Comparison of ENCODE assay signal across 14 cellular contexts in genomic region chr5:96838483-96839395, GRCh38. TPM values are rescaled to one million over a fixed set of nuclear protein-coding genes. Genes with fewer than 3 reads are reported as not detected.
A peak's percentile ranks its signal among the peaks of the same experiment; 100 is the strongest.
DNase-seq lines count a peak whose midpoint lies in the region; ATAC-seq, FAIRE-seq and TF ChIP-seq lines count a peak whose summit lies in the region.
"Had no signal": no experiment of that assay in that cellular context is flagged by ENCODE, and none has a peak within 500 bp of the region (broad histone marks: within the 10 kb centered on the region; RNA-seq: fewer than 3 reads in every experiment).

No MANE protein-coding gene starts in this region.

- H4K91ac ChIP-seq in IMR-90 (ENCODE audit: insufficient read depth, low read depth, low read length), result no peak overlapping the region
- H4K91ac ChIP-seq in trophoblast cell (ENCODE audit: low read depth, low read length), result no peak overlapping the region

- FAIRE-seq in GM12878 (lab: Jason Lieb, UNC) (no peak), keratinocyte (lab: Jason Lieb, UNC) (peak; percentile 32)

- no peak overlapping the region for H2AK9ac ChIP-seq in IMR-90 (replicated peaks; ENCODE audit: low read depth, low read length, poor library complexity)

- H3K27ac ChIP-seq in IMR-90 (ENCODE audit: insufficient read depth, low read length) (no peak overlapping the region), GM12878 (ENCODE audit: control insufficient read depth, insufficient read depth) (no peak overlapping the region), keratinocyte (ENCODE audit: control insufficient read depth, insufficient read depth, low read length) (no peak overlapping the region), trophoblast cell (ENCODE audit: low read depth, low read length) (no peak overlapping the region), testis (no peak overlapping the region)
- H3K27ac ChIP-seq: SK-N-MC had no signal

- no peaks in the 10 kb centered on the region for H3K4me1 ChIP-seq in IMR-90 (ENCODE audit: control insufficient read depth, insufficient read depth, low read length)
- H3K4me1 ChIP-seq in GM12878 (ENCODE audit: control insufficient read depth, insufficient read depth, low read length), result peaks cover 5% of the 10 kb centered on the region; the same call in 1 of the 2 replicates
- peaks cover 19% of the 10 kb centered on the region for H3K4me1 ChIP-seq in keratinocyte (ENCODE audit: control insufficient read depth, extremely low read depth, insufficient read depth, low read length)
- peaks cover 4 to 5% of the 10 kb centered on the region in 2 experiments for H3K4me1 ChIP-seq in trophoblast cell (ENCODE audit: control insufficient read depth in 1 of 2, insufficient read depth in 2 of 2, low read length in 2 of 2)
- no peaks in the 10 kb centered on the region for H3K4me1 ChIP-seq in testis

- H3K9ac ChIP-seq in IMR-90 (ENCODE audit: low read depth, low read length) (no peak overlapping the region), GM12878 (ENCODE audit: control insufficient read depth, insufficient read depth, low read length) (no peak overlapping the region), keratinocyte (ENCODE audit: control insufficient read depth, extremely low read depth, insufficient read depth, low read length) (no peak overlapping the region), trophoblast cell (ENCODE audit: low read length) (no peak overlapping the region)

- H4K8ac ChIP-seq in IMR-90 (ENCODE audit: low read depth in 2 of 2, low read length in 2 of 2), result no peak overlapping the region
- H4K8ac ChIP-seq in trophoblast cell (ENCODE audit: low read depth, low read length), result no peak overlapping the region

- H2AFZ ChIP-seq in IMR-90 (replicated peaks; ENCODE audit: low read length, poor library complexity) (no peak overlapping the region), GM12878 (ENCODE audit: control insufficient read depth, low read depth, low read length) (no peak overlapping the region; the same call in 1 of the 2 replicates), keratinocyte (ENCODE audit: control insufficient read depth, low read length) (peak overlapping the region; percentile 66), trophoblast cell (ENCODE audit: insufficient read depth, low read length, poor library complexity) (no peak overlapping the region)

- CTCF ChIA-PET in IMR-90 (lab: Yijun Ruan, JAX) (no interaction called here), GM12878 (lab: Yijun Ruan, JAX) (interaction anchor here (1.0 to 2.5 kb wide), 5 partner anchors 15 to 324 kb away, joined by 3 to 11 read pairs (median 4); no protein-coding TSS in a partner anchor)

- H3K27me3 ChIP-seq in IMR-90 (ENCODE audit: control insufficient read depth, insufficient read depth, low read length) (no peaks in the 10 kb centered on the region; the same call in 1 of the 2 replicates), GM12878 (replicated peaks in 1 of 2; ENCODE audit: control insufficient read depth in 2 of 2, insufficient read depth in 2 of 2, low read length in 1 of 2) (no peaks in the 10 kb centered on the region), keratinocyte (ENCODE audit: control insufficient read depth, extremely low read depth, insufficient read depth, low read length) (no peaks in the 10 kb centered on the region), trophoblast cell (ENCODE audit: insufficient read depth, low read length) (no peaks in the 10 kb centered on the region), testis (no peaks in the 10 kb centered on the region)

- dilution Hi-C loops in IMR-90 (cut with HindIII; ENCODE audit: low sequenced_read_pairs, unreplicated experiment) (no loop called here), keratinocyte (cut with MboI; ENCODE audit: extremely low pct_ligation_motif_present, low sequenced_read_pairs) (no loop called here)

- no peak overlapping the region for H4K5ac ChIP-seq in IMR-90 (ENCODE audit: low read depth, low read length)

- H4K12ac ChIP-seq in trophoblast cell (ENCODE audit: low read depth, low read length), result no peak overlapping the region

- H3K79me1 ChIP-seq in IMR-90 (ENCODE audit: low read depth in 1 of 2, low read length in 2 of 2), result no peaks in the 10 kb centered on the region
- H3K79me1 ChIP-seq in trophoblast cell (ENCODE audit: low read length), result no peaks in the 10 kb centered on the region

- H3K18ac ChIP-seq in IMR-90 (ENCODE audit: low read depth, low read length), result no peak overlapping the region
- no peak overlapping the region for H3K18ac ChIP-seq in trophoblast cell (ENCODE audit: low read length)

- RAD21 ChIA-PET in GM12878 (lab: Charles Lee; ENCODE audit: unreplicated experiment), result interaction anchor here (0.7 to 1.8 kb wide), 11 partner anchors 25 to 695 kb away, joined by 3 to 7 read pairs (median 3); partner anchors contain the start of genes ERAP1 and LNPEP

- no peaks in the 10 kb centered on the region for H3K9me3 ChIP-seq in IMR-90 (ENCODE audit: control insufficient read depth, insufficient read depth, low read length)
- H3K9me3 ChIP-seq in GM12878 (replicated peaks; ENCODE audit: control insufficient read depth, insufficient read depth, low read length), result no peaks in the 10 kb centered on the region; the same call in 2 of the 3 replicates
- H3K9me3 ChIP-seq in keratinocyte (ENCODE audit: control insufficient read depth, low read depth, low read length), result no peaks in the 10 kb centered on the region
- no peaks in the 10 kb centered on the region for H3K9me3 ChIP-seq in trophoblast cell (ENCODE audit: insufficient read depth, low read depth, low read length)
- no peaks in the 10 kb centered on the region for H3K9me3 ChIP-seq in testis

- TF ChIP-seq EP300 in GM12878 (IDR thresholded peaks at IDR 0.05; ENCODE audit: borderline replicate concordance in 1 of 2, control insufficient read depth in 1 of 2, low read depth in 2 of 2, low read length in 2 of 2), result no peak

- no peak overlapping the region for H2BK15ac ChIP-seq in IMR-90 (ENCODE audit: low read depth, low read length)

- intact Hi-C loops in IMR-90 (cut with micrococcal nuclease) (no loop called here), GM12878 (cut with micrococcal nuclease; ENCODE audit: unreplicated experiment) (no loop called here), testis (cut with DNase I; ENCODE audit: low total_unique reads) (no loop called here)

- H3K9me1 ChIP-seq in IMR-90 (ENCODE audit: insufficient read depth, low read length) (no peaks in the 10 kb centered on the region), keratinocyte (ENCODE audit: control insufficient read depth, extremely low read depth, insufficient read depth, low read length) (no peaks in the 10 kb centered on the region)

- H3K4me2 ChIP-seq in IMR-90 (ENCODE audit: low read depth, low read length), result no peak overlapping the region
- no peak overlapping the region for H3K4me2 ChIP-seq in GM12878 (ENCODE audit: control insufficient read depth, insufficient read depth)
- no peak overlapping the region for H3K4me2 ChIP-seq in keratinocyte (ENCODE audit: control insufficient read depth, extremely low read depth, insufficient read depth, low read depth, low read length)
- H3K4me2 ChIP-seq in trophoblast cell (ENCODE audit: low read length), result no peak overlapping the region

- in situ Hi-C loops in IMR-90 (cut with MboI; ENCODE audit: low sequenced_read_pairs), result no loop called here
- in situ Hi-C loops in GM12878 (cut with MboI), result no loop called here

- H2BK5ac ChIP-seq in IMR-90 (ENCODE audit: low read depth, low read length, poor library complexity, severe bottlenecking), result no peak overlapping the region
- H2BK5ac ChIP-seq in trophoblast cell (ENCODE audit: low read depth, low read length, poor library complexity), result no peak overlapping the region

- no peak overlapping the region for H2AK5ac ChIP-seq in IMR-90 (ENCODE audit: low read depth, low read length)
- H2AK5ac ChIP-seq in trophoblast cell (ENCODE audit: low read length), result no peak overlapping the region

- no peak overlapping the region for H2BK12ac ChIP-seq in trophoblast cell (ENCODE audit: low read length)

- H4K20me1 ChIP-seq in IMR-90 (ENCODE audit: insufficient read depth, low read length) (no peaks in the 10 kb centered on the region), GM12878 (ENCODE audit: control insufficient read depth, insufficient read depth) (no peaks in the 10 kb centered on the region), keratinocyte (ENCODE audit: control insufficient read depth, extremely low read depth, insufficient read depth, low read length) (no peaks in the 10 kb centered on the region)

- no peak overlapping the region for H3K4ac ChIP-seq in IMR-90 (ENCODE audit: low read depth, low read length)
- no peak overlapping the region for H3K4ac ChIP-seq in trophoblast cell (ENCODE audit: low read depth, low read length)

- H2BK20ac ChIP-seq in IMR-90 (ENCODE audit: low read depth, low read length), result no peak overlapping the region

- H2BK120ac ChIP-seq in IMR-90 (ENCODE audit: low read depth, low read length), result no peak overlapping the region
- no peak overlapping the region for H2BK120ac ChIP-seq in trophoblast cell (ENCODE audit: insufficient read depth, low read length, poor library complexity)

- no peak for TF ChIP-seq POLR2A in IMR-90 (IDR thresholded peaks at IDR 0.05; ENCODE audit: low read depth, low read length)
- no peak for TF ChIP-seq POLR2A in GM12878 (IDR thresholded peaks at IDR 0.05; ENCODE audit: low read depth, low read length)
- TF ChIP-seq POLR2A in testis (IDR thresholded peaks at IDR 0.05), result no peak

- no CpG with 5 or more reads among the region's 3 CpGs for WGBS in IMR-90 (ENCODE audit: extremely low coverage in 2 of 2, insufficient read length in 1 of 2), 2 experiments
- 61% methylated on average over 3 of the region's 3 CpGs for WGBS in GM12878 (ENCODE audit: insufficient coverage, insufficient replicate concordance, low lambda C conversion rate, missing lambda C conversion rate)
- WGBS in trophoblast cell (ENCODE audit: extremely low coverage, insufficient coverage, insufficient read length), result no CpG with 5 or more reads among the region's 3 CpGs
- 80 to 84% methylated on average over 3 of the region's 3 CpGs for WGBS in testis, 2 donors

- no peak overlapping the region for H3K56ac ChIP-seq in IMR-90 (ENCODE audit: extremely low read depth, insufficient read depth, low read length)

- ATAC-seq in IMR-90 (ENCODE audit: low read depth) (no peak), GM12878 (peak; percentile 37; the same call in 2 of the 3 replicates)
- ATAC-seq: HCT116, Right ventricle myocardium inferior had no signal

- H3K79me2 ChIP-seq in GM12878 (ENCODE audit: control insufficient read depth, insufficient read depth, low read length) (no peaks in the 10 kb centered on the region), keratinocyte (ENCODE audit: control insufficient read depth, insufficient read depth, low read length) (no peaks in the 10 kb centered on the region), trophoblast cell (ENCODE audit: control insufficient read depth, insufficient read depth, low read length, poor library complexity) (no peaks in the 10 kb centered on the region)

- H3K36me3 ChIP-seq in IMR-90 (ENCODE audit: control insufficient read depth, insufficient read depth, low read length) (no peaks in the 10 kb centered on the region), GM12878 (ENCODE audit: control insufficient read depth in 2 of 2, insufficient read depth in 2 of 2, low read length in 1 of 2) (no peaks in the 10 kb centered on the region), keratinocyte (ENCODE audit: control insufficient read depth in 2 of 2, extremely low read depth in 1 of 2, insufficient read depth in 2 of 2, low read length in 2 of 2) (no peaks in the 10 kb centered on the region), trophoblast cell (ENCODE audit: control insufficient read depth in 1 of 2, insufficient read depth in 2 of 2, low read length in 2 of 2) (no peaks in the 10 kb centered on the region), testis (ENCODE audit: low read depth, missing control alignments) (no peaks in the 10 kb centered on the region)

- TF ChIP-seq RAD21 in IMR-90 (IDR thresholded peaks at IDR 0.05; ENCODE audit: low read length) (no peak), GM12878 (IDR thresholded peaks at IDR 0.05; ENCODE audit: insufficient read depth, low read depth, low read length) (no peak)

- H3K23ac ChIP-seq in IMR-90 (ENCODE audit: low read depth, low read length), result no peak overlapping the region; the same call in 1 of the 2 replicates
- H3K23ac ChIP-seq in trophoblast cell (ENCODE audit: low read length), result no peak overlapping the region

- POLR2A ChIA-PET in IMR-90 (lab: Charles Lee; ENCODE audit: unreplicated experiment), result no interaction called here
- POLR2A ChIA-PET in GM12878 (lab: Charles Lee), result interaction anchor here (0.6 to 1.8 kb wide), 6 partner anchors 13 to 155 kb away, joined by 3 to 13 read pairs (median 4); partner anchors contain the start of gene ERAP1

- DNase-seq in IMR-90 (no peak), GM12878 (ENCODE audit: low read depth, low spot score) (no peak), keratinocyte (ENCODE audit: low read depth, low spot score) (no peak), trophoblast cell (peak; percentile 35 to 64), testis (no peak), medulla oblongata (ENCODE audit: extremely low spot score) (no peak), NCI-H1417 (lab: John Stamatoyannopoulos, UW) (no peak)
- DNase-seq in activated naive CD4-positive, alpha-beta T cell treated with Interleukin-2 at 50 U/mL for 16 hours, result no peak
- DNase-seq: NCI-H1048, NCI-H2107, NCI-H446 had no signal

- H3K4me3 ChIP-seq in IMR-90 (ENCODE audit: insufficient read depth, low read depth, low read length) (no peak overlapping the region), GM12878 (no peak overlapping the region), keratinocyte (ENCODE audit: control insufficient read depth in 2 of 3, extremely low read depth in 1 of 3, insufficient read depth in 2 of 3, low read depth in 1 of 3, low read length in 3 of 3) (no peak overlapping the region), trophoblast cell (ENCODE audit: low read depth, low read length) (no peak overlapping the region), testis (no peak overlapping the region)
- H3K4me3 ChIP-seq: SK-N-MC had no signal

- H3K14ac ChIP-seq in IMR-90 (replicated peaks; ENCODE audit: low read depth, low read length), result 0 out of 2 replicates have a peak overlapping the region, but pooled peaks have one; percentile 15
- no peak overlapping the region for H3K14ac ChIP-seq in trophoblast cell (ENCODE audit: low read length)

- SMC1A ChIA-PET in GM12878 (lab: Charles Lee; ENCODE audit: uncharacterized antibody, unreplicated experiment), result interaction anchor here (0.8 to 2.5 kb wide), 23 partner anchors 9 to 326 kb away, joined by 3 to 11 read pairs (median 4); no protein-coding TSS in a partner anchor

- TF ChIP-seq CTCF in IMR-90 (conservative IDR thresholded peaks at IDR 0.05; ENCODE audit: low read depth, low read length), result no peak
- TF ChIP-seq CTCF in GM12878 (IDR thresholded peaks at IDR 0.05 in 2 of 3, conservative IDR thresholded peaks at IDR 0.05 in 1 of 3; ENCODE audit: control insufficient read depth in 2 of 3, extremely low read depth in 1 of 3, insufficient read depth in 1 of 3, low read depth in 3 of 3, low read length in 3 of 3), result no peak
- no peak for TF ChIP-seq CTCF in keratinocyte (optimal IDR thresholded peaks at IDR 0.05 in 1 of 3, IDR thresholded peaks at IDR 0.05 in 1 of 3, conservative IDR thresholded peaks at IDR 0.05 in 1 of 3; ENCODE audit: extremely low read depth in 1 of 3, insufficient read depth in 2 of 3, low read length in 3 of 3)
- TF ChIP-seq CTCF in testis (IDR thresholded peaks at IDR 0.05), result no peak

- BruUV-seq in IMR-90 (replicated peaks; lab: Mats Ljungman, UMichigan), result no TSS peak
- no TSS peak for BruUV-seq in GM12878 (replicated peaks; lab: Mats Ljungman, UMichigan)

RNA-seq across cellular contexts. Expression of gene ERAP1, which starts 31.0 kb away (rescaled TPM):
- 17.8 and 22.2 TPM in 2 replicates for total RNA-seq in IMR-90 (2012; rRNA removed)
- polyA plus RNA-seq in IMR-90 (2012; rRNA removed), result 24.2 and 27.2 TPM in 2 replicates
- 6.1 and 12.0 TPM in 2 replicates for polyA plus RNA-seq in IMR-90 (2012; cell fraction: cytosol; rRNA removed)
- 10.4 and 31.9 TPM in 2 replicates for polyA plus RNA-seq in IMR-90 (2012; cell fraction: nucleus; rRNA removed; ENCODE audit: low replicate concordance)
- 200 and 221 TPM in 2 replicates for total RNA-seq in GM12878 (2013; cell fraction: nucleolus; rRNA removed)
- 57.4 and 63.4 TPM in 2 replicates for total RNA-seq in GM12878 (2014; rRNA removed)
- 63.2 and 64.9 TPM in 2 replicates for total RNA-seq in GM12878 (2014; rRNA removed; fragmentation: Illumina TruSeq; extraction: Trizol)
- total RNA-seq in GM12878 (2021), result 85.8 and 89.6 TPM in 2 replicates
- 29.9 TPM for polyA plus RNA-seq in GM12878 (2011; ENCODE audit: low read depth)
- 76.2 and 90.7 TPM in 2 replicates for polyA plus RNA-seq in GM12878 (2011; rRNA removed)
- polyA plus RNA-seq in GM12878 (2011; cell fraction: cytosol; rRNA removed), result 79.7 and 104 TPM in 2 replicates
- 118 and 121 TPM in 2 replicates for polyA plus RNA-seq in GM12878 (2011; cell fraction: nucleus; rRNA removed)
- 36.7 and 41.1 TPM in 2 replicates for polyA plus RNA-seq in GM12878 (2012)
- 76.6 and 98.1 TPM in 2 replicates for polyA plus RNA-seq in GM12878 (2014; fragmentation: Illumina TruSeq; extraction: Trizol)
- polyA plus RNA-seq in GM12878 (2014; fragmentation: Nextera tagmentation; extraction: Ambion mirVana), result 1 to 10 TPM; 6.9 to 9.0 TPM
- 47.4 and 47.9 TPM in 2 replicates for polyA plus RNA-seq in GM12878 (2014; rRNA removed)
- 10 to 100 TPM; 45.5 to 53.3 TPM for polyA plus RNA-seq in GM12878 (2016; fragmentation: Nextera tagmentation; extraction: Ambion mirVana)
- 131 and 370 TPM in 2 replicates for polyA minus RNA-seq in GM12878 (2011; rRNA and poly(A)+ RNA removed)
- 30.1 and 34.2 TPM in 2 replicates for polyA minus RNA-seq in GM12878 (2011; cell fraction: cytosol; rRNA and poly(A)+ RNA removed)
- polyA minus RNA-seq in GM12878 (2011; cell fraction: nucleus; rRNA and poly(A)+ RNA removed), result 43.2 and 78.0 TPM in 2 replicates
- 29.7 to 56.2 TPM (median 34.9 TPM) in 3 replicates for polyA plus RNA-seq in keratinocyte
- polyA plus RNA-seq in keratinocyte (2011; ENCODE audit: low read depth), result 6.2 TPM
- polyA plus RNA-seq in keratinocyte (2011; cell fraction: cytosol; rRNA removed), result 15.2 and 20.2 TPM in 2 replicates
- 46.4 and 48.0 TPM in 2 replicates for polyA plus RNA-seq in keratinocyte (2011; cell fraction: nucleus; rRNA removed)
- polyA plus RNA-seq in keratinocyte (2012; ENCODE audit: low replicate concordance), result 5.8 and 32.4 TPM in 2 replicates
- polyA minus RNA-seq in keratinocyte, result 42.8 to 97.6 TPM (median 66.8 TPM) in 3 replicates
- polyA minus RNA-seq in keratinocyte (2011; cell fraction: cytosol; rRNA and poly(A)+ RNA removed), result 15.5 TPM
- polyA minus RNA-seq in keratinocyte (2011; cell fraction: nucleus; rRNA and poly(A)+ RNA removed), result 24.8 and 55.7 TPM in 2 replicates
- polyA plus RNA-seq in trophoblast cell (2013), result 12.3 and 12.4 TPM in 2 replicates
- 10 to 100 TPM; 14.3 to 16.5 TPM for total RNA-seq in testis
- 22.7 TPM for polyA plus RNA-seq in testis (ENCODE audit: insufficient read depth, low read depth, low replicate concordance)

RNA-seq across cellular contexts. Expression of gene ERAP2, which starts 37.6 kb away (rescaled TPM):
- total RNA-seq in IMR-90 (2012; rRNA removed), result 18.3 and 21.3 TPM in 2 replicates
- 10.6 and 11.0 TPM in 2 replicates for polyA plus RNA-seq in IMR-90 (2012; rRNA removed)
- polyA plus RNA-seq in IMR-90 (2012; cell fraction: cytosol; rRNA removed), result 2.9 and 4.5 TPM in 2 replicates
- polyA plus RNA-seq in IMR-90 (2012; cell fraction: nucleus; rRNA removed; ENCODE audit: low replicate concordance), result 1.2 and 8.3 TPM in 2 replicates
- total RNA-seq in GM12878 (2013; cell fraction: nucleolus; rRNA removed), result 386 and 388 TPM in 2 replicates
- 12.0 and 16.5 TPM in 2 replicates for total RNA-seq in GM12878 (2014; rRNA removed)
- total RNA-seq in GM12878 (2014; rRNA removed; fragmentation: Illumina TruSeq; extraction: Trizol), result 17.8 and 19.4 TPM in 2 replicates
- total RNA-seq in GM12878 (2021), result 11.2 and 12.3 TPM in 2 replicates
- 5.1 TPM for polyA plus RNA-seq in GM12878 (2011; ENCODE audit: low read depth)
- 28.7 and 35.5 TPM in 2 replicates for polyA plus RNA-seq in GM12878 (2011; rRNA removed)
- polyA plus RNA-seq in GM12878 (2011; cell fraction: cytosol; rRNA removed), result 11.2 and 12.6 TPM in 2 replicates
- 38.6 and 38.7 TPM in 2 replicates for polyA plus RNA-seq in GM12878 (2011; cell fraction: nucleus; rRNA removed)
- 7.5 and 7.9 TPM in 2 replicates for polyA plus RNA-seq in GM12878 (2012)
- 11.5 and 16.0 TPM in 2 replicates for polyA plus RNA-seq in GM12878 (2014; fragmentation: Illumina TruSeq; extraction: Trizol)
- polyA plus RNA-seq in GM12878 (2014; fragmentation: Nextera tagmentation; extraction: Ambion mirVana), result 1 to 10 TPM; 4.0 to 4.3 TPM
- polyA plus RNA-seq in GM12878 (2014; rRNA removed), result 7.7 and 12.6 TPM in 2 replicates
- 1 to 10 TPM; 7.6 to 9.5 TPM for polyA plus RNA-seq in GM12878 (2016; fragmentation: Nextera tagmentation; extraction: Ambion mirVana)
- polyA minus RNA-seq in GM12878 (2011; rRNA and poly(A)+ RNA removed), result 56.5 and 63.2 TPM in 2 replicates
- polyA minus RNA-seq in GM12878 (2011; cell fraction: cytosol; rRNA and poly(A)+ RNA removed), result 12.3 and 12.4 TPM in 2 replicates
- 89.2 and 126 TPM in 2 replicates for polyA minus RNA-seq in GM12878 (2011; cell fraction: nucleus; rRNA and poly(A)+ RNA removed)
- polyA plus RNA-seq in keratinocyte, result 35.2 to 41.0 TPM (median 37.0 TPM) in 3 replicates
- polyA plus RNA-seq in keratinocyte (2011; ENCODE audit: low read depth), result 1.3 TPM
- polyA plus RNA-seq in keratinocyte (2011; cell fraction: cytosol; rRNA removed), result 5.7 and 13.4 TPM in 2 replicates
- 36.1 and 38.6 TPM in 2 replicates for polyA plus RNA-seq in keratinocyte (2011; cell fraction: nucleus; rRNA removed)
- polyA plus RNA-seq in keratinocyte (2012; ENCODE audit: low replicate concordance), result 2.4 and 18.6 TPM in 2 replicates
- 29.1 to 46.4 TPM (median 42.3 TPM) in 3 replicates for polyA minus RNA-seq in keratinocyte
- 15.2 TPM for polyA minus RNA-seq in keratinocyte (2011; cell fraction: cytosol; rRNA and poly(A)+ RNA removed)
- 46.4 and 102 TPM in 2 replicates for polyA minus RNA-seq in keratinocyte (2011; cell fraction: nucleus; rRNA and poly(A)+ RNA removed)
- polyA plus RNA-seq in trophoblast cell (2013), result 0.01 and 0.04 TPM in 2 replicates
- total RNA-seq in testis, result 1 to 10 TPM; 4.0 to 4.4 TPM
- polyA plus RNA-seq in testis (ENCODE audit: insufficient read depth, low read depth, low replicate concordance), result 5.6 TPM

Comparison
In these comparisons a context has a peak if more than half of its experiments do, and no peak if none do; other contexts are left out.
1. DNase-seq: peak in trophoblast cell (2 of 2); none in IMR-90 (single experiment), GM12878 (single experiment), keratinocyte (single experiment), activated naive CD4-positive, alpha-beta T cell treated with Interleukin-2 at 50 U/mL for 16 hours (single experiment), testis (single experiment), medulla oblongata (single experiment) and NCI-H1417 (0 of 3).